Comparison of ENCODE assay signal across 8 cellular contexts in the genomic region with DNA sequence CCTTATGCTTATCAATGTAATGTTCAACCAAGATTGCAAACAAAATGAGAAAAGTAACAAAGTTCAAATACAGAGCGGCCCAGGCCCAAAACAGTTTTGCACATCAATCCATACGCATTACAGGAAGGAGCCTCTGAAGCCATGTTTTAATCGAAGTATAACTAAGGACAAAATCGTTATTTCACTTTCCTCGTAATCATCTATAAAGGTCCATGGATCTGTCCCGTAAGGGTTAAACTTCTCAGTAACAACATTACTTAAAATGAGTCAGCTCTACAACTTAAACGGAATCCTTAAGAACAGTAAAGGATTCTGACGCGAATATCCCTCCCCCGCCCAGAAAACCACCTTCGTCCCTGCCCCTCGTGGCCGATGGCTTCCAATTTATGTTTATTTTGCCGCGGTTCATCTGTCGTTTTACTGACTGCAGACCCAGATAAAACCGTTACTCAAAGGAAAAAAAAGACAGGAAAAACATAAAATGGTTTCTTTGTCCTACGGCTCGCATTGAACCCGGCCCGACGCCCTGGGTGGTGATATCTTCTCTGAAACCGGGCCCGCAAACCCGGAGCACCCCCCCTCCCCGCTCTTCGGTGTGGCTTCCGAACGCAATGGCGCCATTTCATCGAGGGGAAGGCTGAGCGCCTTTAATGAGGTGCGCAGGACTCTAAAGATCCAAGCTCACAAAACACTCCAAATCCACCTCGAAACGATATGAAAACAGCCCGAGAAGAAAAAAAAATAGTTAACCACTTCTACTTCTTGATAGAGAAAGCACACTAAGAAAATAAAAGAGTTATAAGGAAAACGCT. TPM values are rescaled to one million over a fixed set of nuclear protein-coding genes. Genes with fewer than 3 reads are reported as not detected.
DNase-seq lines count a peak whose midpoint lies in the region; ATAC-seq and TF ChIP-seq lines count a peak whose summit lies in the region.

No MANE protein-coding gene starts in this region.

- H3K27ac ChIP-seq in DOHH2 (ENCODE audit: low read depth, low read length), result peak overlapping the region; percentile 96
- H3K27ac ChIP-seq in ectodermal cell (ENCODE audit: insufficient read depth, low read depth, low read length, poor library complexity, severe bottlenecking), result peak overlapping the region; percentile 99
- peak overlapping the region; percentile 90 for H3K27ac ChIP-seq in mesenchymal stem cell (ENCODE audit: low read length, poor library complexity, severe bottlenecking)

- DNase-seq in NCI-H146 treated with DMSO at 0.1 percent for 48 hours (lab: John Stamatoyannopoulos, UW; ENCODE audit: unreplicated experiment) (peak; percentile 59), mesenchymal stem cell (peak; percentile 65)
- peak; percentile 71 for DNase-seq in activated CD8-positive, alpha-beta T cell treated with anti-CD3 and anti-CD28 coated beads for 36 hours
- peak; percentile 37 for DNase-seq in stimulated activated CD8-positive, alpha-beta memory T cell treated with anti-CD3 and anti-CD28 coated beads, Interleukin-15, amount 100 ng/mL, for 24 hours (ENCODE audit: low read depth)

- H3K4me3 Mint-ChIP-seq in activated CD8-positive, alpha-beta T cell treated with anti-CD3 and anti-CD28 coated beads for 36 hours, result peak overlapping the region; percentile 100

- peak overlapping the region in 1 of 2 experiments; percentile 96 for H3K14ac ChIP-seq in mesenchymal stem cell (ENCODE audit: low read length in 2 of 2)

- H3K27me3 ChIP-seq in DOHH2 (ENCODE audit: control insufficient read depth, low read length), result no peaks in the 10 kb centered on the region
- no peaks in the 10 kb centered on the region for H3K27me3 ChIP-seq in ectodermal cell (ENCODE audit: control insufficient read depth, insufficient read depth, low read length, poor library complexity, severe bottlenecking)
- H3K27me3 ChIP-seq in mesenchymal stem cell (ENCODE audit: control insufficient read depth in 1 of 2, insufficient read depth in 1 of 2, low read length in 2 of 2), result no peaks in the 10 kb centered on the region

- 0% methylated on average over 35 to 37 of the region's 37 CpGs for WGBS in ectodermal cell, 2 experiments
- WGBS in mesenchymal stem cell, result under 1% methylated on average over 32 of the region's 37 CpGs

- peak overlapping the region; percentile 70 for H2AK5ac ChIP-seq in mesenchymal stem cell (ENCODE audit: low read length, severe bottlenecking)

- H3K4me1 ChIP-seq in DOHH2 (ENCODE audit: control insufficient read depth, low read length) (peaks cover 40% of the 10 kb centered on the region), ectodermal cell (ENCODE audit: control insufficient read depth, insufficient read depth, low read length) (peaks cover 24% of the 10 kb centered on the region), mesenchymal stem cell (ENCODE audit: control insufficient read depth, insufficient read depth, low read depth, low read length) (peaks cover 2% of the 10 kb centered on the region)

- peaks cover 90% of the 10 kb centered on the region for H3K36me3 ChIP-seq in DOHH2 (ENCODE audit: control insufficient read depth, low read length)
- peaks cover 31% of the 10 kb centered on the region for H3K36me3 ChIP-seq in ectodermal cell (ENCODE audit: control insufficient read depth, insufficient read depth, low read length)
- peaks cover 3 to 54% of the 10 kb centered on the region in 2 experiments for H3K36me3 ChIP-seq in mesenchymal stem cell (ENCODE audit: control insufficient read depth in 1 of 2, insufficient read depth in 2 of 2, low read depth in 1 of 2, low read length in 2 of 2)

- no peaks in the 10 kb centered on the region for H3K9me2 ChIP-seq in DOHH2 (replicated peaks; ENCODE audit: control insufficient read depth, low read length)

- H2BK120ac ChIP-seq in mesenchymal stem cell (ENCODE audit: low read depth, low read length), result no peak overlapping the region

- H4K20me1 ChIP-seq in DOHH2 (ENCODE audit: control insufficient read depth, insufficient read depth, low read depth, low read length), result peaks cover 67% of the 10 kb centered on the region

- H3K23ac ChIP-seq in mesenchymal stem cell (ENCODE audit: low read length in 2 of 2), result no peak overlapping the region

- H3K27me3 Mint-ChIP-seq in activated CD8-positive, alpha-beta T cell treated with anti-CD3 and anti-CD28 coated beads for 36 hours, result peaks cover 3% of the 10 kb centered on the region

- H3K4me1 Mint-ChIP-seq in activated CD8-positive, alpha-beta T cell treated with anti-CD3 and anti-CD28 coated beads for 36 hours (ENCODE audit: low read depth), result peaks cover 30% of the 10 kb centered on the region

- peak overlapping the region; percentile 59 for H3K4me2 ChIP-seq in DOHH2 (ENCODE audit: low read length)
- peak overlapping the region; percentile 13 for H3K4me2 ChIP-seq in mesenchymal stem cell (ENCODE audit: low read length, poor library complexity, severe bottlenecking)

- peak overlapping the region; percentile 100 for H3K27ac Mint-ChIP-seq in activated CD8-positive, alpha-beta T cell treated with anti-CD3 and anti-CD28 coated beads for 36 hours

- H3K9me3 ChIP-seq in DOHH2 (ENCODE audit: control insufficient read depth, insufficient read depth, low read length), result no peaks in the 10 kb centered on the region
- H3K9me3 ChIP-seq in ectodermal cell (ENCODE audit: control insufficient read depth, low read length), result no peaks in the 10 kb centered on the region
- no peaks in the 10 kb centered on the region for H3K9me3 ChIP-seq in mesenchymal stem cell (ENCODE audit: control insufficient read depth, low read length)

- H3K4me3 ChIP-seq in DOHH2 (ENCODE audit: low read length), result peak overlapping the region; percentile 93
- peak overlapping the region; percentile 98 for H3K4me3 ChIP-seq in ectodermal cell (ENCODE audit: insufficient read depth, low read depth, low read length)
- peak overlapping the region; percentile 93 to 100 for H3K4me3 ChIP-seq in mesenchymal stem cell (ENCODE audit: insufficient read depth in 1 of 2, low read depth in 1 of 2, low read length in 2 of 2)

- H3K9me3 Mint-ChIP-seq in activated CD8-positive, alpha-beta T cell treated with anti-CD3 and anti-CD28 coated beads for 36 hours, result no peaks in the 10 kb centered on the region

- H3K9ac ChIP-seq in mesenchymal stem cell (ENCODE audit: low read length), result peak overlapping the region; percentile 100

- H2AFZ ChIP-seq in mesenchymal stem cell (ENCODE audit: low read depth, low read length), result no peak overlapping the region

- peak overlapping the region in 1 of 2 experiments; percentile 80 for H3K4ac ChIP-seq in mesenchymal stem cell (ENCODE audit: low read depth in 1 of 2, low read length in 2 of 2)

- POLR2A ChIA-PET in activated CD8-positive, alpha-beta T cell treated with anti-CD3 and anti-CD28 coated beads for 36 hours (lab: Charles Lee), result interaction anchor here (0.6 to 19.0 kb wide), 30 partner anchors 7 to 166 kb away, joined by 3 to 588 read pairs (median 4); a partner anchor contains a TSS

- H2BK5ac ChIP-seq in mesenchymal stem cell (ENCODE audit: low read depth, low read length, poor library complexity, severe bottlenecking), result peak overlapping the region; percentile 67

- peaks cover 63% of the 10 kb centered on the region for H3F3A ChIP-seq in DOHH2 (ENCODE audit: control insufficient read depth, insufficient read depth)

- CTCF ChIA-PET in activated CD8-positive, alpha-beta T cell treated with anti-CD3 and anti-CD28 coated beads for 36 hours (lab: Charles Lee), result interaction anchor here (0.8 to 10.3 kb wide), 11 partner anchors 8 to 333 kb away, joined by 3 to 141 read pairs (median 4); no protein-coding TSS in a partner anchor

- peak; percentile 11 for TF ChIP-seq CTCF in DOHH2 (IDR thresholded peaks at IDR 0.05; ENCODE audit: low read depth, low read length, poor library complexity, severe bottlenecking)
- TF ChIP-seq CTCF in activated CD8-positive, alpha-beta T cell treated with anti-CD3 and anti-CD28 coated beads for 36 hours (IDR thresholded peaks at IDR 0.05), result no peak

- H3K79me2 ChIP-seq in DOHH2 (ENCODE audit: control insufficient read depth, low read length), result peaks cover 90% of the 10 kb centered on the region

- intact Hi-C loops in activated CD8-positive, alpha-beta T cell treated with anti-CD3 and anti-CD28 coated beads for 36 hours (cut with micrococcal nuclease), result loop anchor here (2.0 to 10.0 kb wide), 3 partner anchors 78 to 165 kb away; no protein-coding TSS in a partner anchor

- no peak overlapping the region for H2BK15ac ChIP-seq in mesenchymal stem cell (ENCODE audit: low read depth, poor library complexity, severe bottlenecking)

- no peak overlapping the region for H2BK12ac ChIP-seq in mesenchymal stem cell (ENCODE audit: low read length in 2 of 2)

- H4K8ac ChIP-seq in mesenchymal stem cell (ENCODE audit: low read length), result no peak overlapping the region

- no peaks in the 10 kb centered on the region for H3K79me1 ChIP-seq in mesenchymal stem cell (replicated peaks; ENCODE audit: low read length, poor library complexity, severe bottlenecking)

- no peak for ATAC-seq in activated CD8-positive, alpha-beta T cell treated with anti-CD3 and anti-CD28 coated beads for 36 hours
- ATAC-seq in GM21786 (IDR thresholded peaks at IDR 0.05; ENCODE audit: unreplicated experiment) (no peak), GM21526 (IDR thresholded peaks at IDR 0.05; ENCODE audit: low FRiP score, unreplicated experiment) (no peak)

- peaks cover 78% of the 10 kb centered on the region for H3K36me3 Mint-ChIP-seq in activated CD8-positive, alpha-beta T cell treated with anti-CD3 and anti-CD28 coated beads for 36 hours (ENCODE audit: low read depth)

- peak overlapping the region; percentile 83 to 86 for H3K18ac ChIP-seq in mesenchymal stem cell (ENCODE audit: low read depth in 1 of 2, low read length in 2 of 2)

- H4K91ac ChIP-seq in mesenchymal stem cell (ENCODE audit: low read length), result no peak overlapping the region

RNA-seq across cellular contexts. Expression of a gene that starts 1.0 kb away (rescaled TPM):
- total RNA-seq in activated CD8-positive, alpha-beta T cell treated with anti-CD3 and anti-CD28 coated beads for 36 hours, result 100 to 1,000 TPM; 871 to 893 TPM
- polyA plus RNA-seq in ectodermal cell (2013, experiment 1 of 4), result 1,829 TPM
- 1,781 TPM for polyA plus RNA-seq in ectodermal cell (2013, experiment 2 of 4)
- 1,089 TPM for polyA plus RNA-seq in ectodermal cell (2013, experiment 3 of 4)
- 1,208 TPM for polyA plus RNA-seq in ectodermal cell (2013, experiment 4 of 4)
- polyA plus RNA-seq in mesenchymal stem cell (2013, experiment 1 of 2), result 309 TPM
- 309 TPM for polyA plus RNA-seq in mesenchymal stem cell (2013, experiment 2 of 2)

RNA-seq across cellular contexts. Expression of a gene that starts 2.0 kb away (rescaled TPM):
- total RNA-seq in activated CD8-positive, alpha-beta T cell treated with anti-CD3 and anti-CD28 coated beads for 36 hours, result 100 to 1,000 TPM; 313 to 320 TPM
- polyA plus RNA-seq in ectodermal cell (2013, experiment 1 of 4), result 236 TPM
- polyA plus RNA-seq in ectodermal cell (2013, experiment 2 of 4), result 246 TPM
- 214 TPM for polyA plus RNA-seq in ectodermal cell (2013, experiment 3 of 4)
- 223 TPM for polyA plus RNA-seq in ectodermal cell (2013, experiment 4 of 4)
- polyA plus RNA-seq in mesenchymal stem cell (2013, experiment 1 of 2), result 144 TPM
- 150 TPM for polyA plus RNA-seq in mesenchymal stem cell (2013, experiment 2 of 2)

RNA-seq across cellular contexts. Expression of a gene that starts 47.5 kb away (rescaled TPM):
- total RNA-seq in activated CD8-positive, alpha-beta T cell treated with anti-CD3 and anti-CD28 coated beads for 36 hours, result 10 to 100 TPM; 21.5 to 22.6 TPM
- 7.0 TPM for polyA plus RNA-seq in ectodermal cell (2013, experiment 1 of 4)
- 5.7 TPM for polyA plus RNA-seq in ectodermal cell (2013, experiment 2 of 4)
- 5.4 TPM for polyA plus RNA-seq in ectodermal cell (2013, experiment 3 of 4)
- polyA plus RNA-seq in ectodermal cell (2013, experiment 4 of 4), result 6.2 TPM
- 17.7 TPM for polyA plus RNA-seq in mesenchymal stem cell (2013, experiment 1 of 2)
- 17.2 TPM for polyA plus RNA-seq in mesenchymal stem cell (2013, experiment 2 of 2)
